8 cellular contexts compared by ENCODE assay signal in genomic region chr15:48965972-48966371, GRCh38. TPM values are rescaled to one million over a fixed set of nuclear protein-coding genes. Genes with fewer than 3 reads are reported as not detected.
DNase-seq lines count a peak whose midpoint lies in the region; ATAC-seq, FAIRE-seq and TF ChIP-seq lines count a peak whose summit lies in the region.

No MANE protein-coding gene starts in this region.

- TF ChIP-seq CTCF in thoracic aorta (IDR thresholded peaks at IDR 0.05): no peak
- TF ChIP-seq CTCF in body of pancreas (IDR thresholded peaks at IDR 0.05): no peak

- DNase-seq in GM12891 (ENCODE audit: insufficient read length, low spot score) (no peak), KBM-7 (peak; percentile 37), amniotic epithelial cell (ENCODE audit: low read depth) (peak; percentile 78), thoracic aorta (ENCODE audit: low spot score) (no peak), body of pancreas (no peak), cardiac septum (ENCODE audit: low spot score) (no peak)
- no peak for DNase-seq in stimulated activated naive CD4-positive, alpha-beta T cell (lab: John Stamatoyannopoulos, UW)

- intact Hi-C loops in body of pancreas (cut with DNase I) (no loop called here), cardiac septum (cut with DNase I) (no loop called here)

- H3K27ac ChIP-seq in thoracic aorta (peak overlapping the region; percentile 69 to 72), body of pancreas (no peak overlapping the region)

- in situ Hi-C loops in KBM-7 (cut with MboI; ENCODE audit: low pct_unique_long_range_greater_than_20kb, low sequenced_read_pairs): no loop called here

- H3K4me1 ChIP-seq in thoracic aorta (ENCODE audit: control insufficient read depth in 1 of 2, low read depth in 2 of 2): peaks cover 17 to 54% of the 10 kb centered on the region in 2 donors
- peaks cover 19% of the 10 kb centered on the region for H3K4me1 ChIP-seq in body of pancreas

- TF ChIP-seq POLR2A in GM12891 (IDR thresholded peaks at IDR 0.05; ENCODE audit: low read depth, low read length) (no peak), body of pancreas (IDR thresholded peaks at IDR 0.05) (no peak)

- ATAC-seq in GM21529 (IDR thresholded peaks at IDR 0.05; ENCODE audit: unreplicated experiment): peak; percentile 81
- no peak for ATAC-seq in thoracic aorta (ENCODE audit: insufficient number of reproducible peaks, low FRiP score, low read depth)
- no peak for ATAC-seq in body of pancreas

- no peaks in the 10 kb centered on the region for H3K27me3 ChIP-seq in thoracic aorta (replicated peaks; ENCODE audit: insufficient read depth)
- H3K27me3 ChIP-seq in body of pancreas: peaks cover 0 to 19% of the 10 kb centered on the region in 2 donors

- peak; percentile 9 for FAIRE-seq in GM12891 (lab: Jason Lieb, UNC)

- H3K9me3 ChIP-seq in thoracic aorta (no peaks in the 10 kb centered on the region), body of pancreas (no peaks in the 10 kb centered on the region)

- H3K4me3 ChIP-seq in thoracic aorta (no peak overlapping the region), body of pancreas (no peak overlapping the region)

- no peaks in the 10 kb centered on the region for H3K36me3 ChIP-seq in thoracic aorta
- H3K36me3 ChIP-seq in body of pancreas (replicated peaks in 1 of 2; ENCODE audit: insufficient read depth in 1 of 2, low read depth in 2 of 2): no peaks in the 10 kb centered on the region

TF ChIP-seq in GM12891, 5 proteins besides CTCF, POLR2A, EP300 and RAD21:
- no peak for TF ChIP-seq TAF1 (IDR thresholded peaks at IDR 0.05; ENCODE audit: low read depth, low read length)

RNA-seq across cellular contexts. Expression of gene SHC4, which starts 2.3 kb away (rescaled TPM):
- 0.28 TPM for polyA plus RNA-seq in GM12891 (2012; ENCODE audit: low read depth, missing spikeins)
- 10 to 100 TPM; 13.8 to 16.1 TPM for total RNA-seq in thoracic aorta
- total RNA-seq in body of pancreas: under 1 TPM in 1 of 2 donors, not detected in 1; 0.78 TPM
- 3.3 TPM for total RNA-seq in cardiac septum

Comparison
In these comparisons a context has a peak if more than half of its experiments do, and no peak if none do; other contexts are left out.
1. DNase-seq: peak in KBM-7 (single experiment) and amniotic epithelial cell (single experiment); none in GM12891 (single experiment), thoracic aorta (single experiment), body of pancreas (0 of 4), cardiac septum (single experiment) and stimulated activated naive CD4-positive, alpha-beta T cell (0 of 6).
2. H3K27ac ChIP-seq: peak in thoracic aorta (2 of 2); none in body of pancreas (0 of 4).